In the genomic region with DNA sequence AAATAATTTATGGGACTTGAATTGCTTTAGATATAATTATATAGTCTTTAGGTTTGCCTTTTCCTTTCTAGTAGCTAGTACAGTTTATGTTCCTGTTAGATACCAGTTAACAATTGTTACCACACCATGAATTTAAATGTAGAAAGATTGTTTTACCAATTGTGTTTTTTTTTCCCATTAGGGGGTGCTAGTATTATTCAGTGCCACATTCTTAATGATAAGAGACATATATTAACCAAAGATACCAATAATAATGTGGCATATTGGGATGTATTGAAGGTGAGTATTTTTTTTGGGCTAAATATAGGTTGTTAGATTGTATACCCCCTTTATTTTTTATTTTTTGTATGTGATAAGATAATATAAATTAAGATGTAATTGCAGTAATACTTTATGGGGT, we compare ENCODE assay signal across 25 cellular contexts. TPM values are rescaled to one million over a fixed set of nuclear protein-coding genes. Genes with fewer than 3 reads are reported as not detected.
"Had no signal": no experiment of that assay in that cellular context is flagged by ENCODE, and none has a peak within 500 bp of the region (broad histone marks: within the 10 kb centered on the region; RNA-seq: fewer than 3 reads in every experiment).

No MANE protein-coding gene starts in this region.

- H3K9me3 ChIP-seq: esophagus muscularis mucosa, heart right ventricle, pancreas, prostate gland, sigmoid colon, thoracic aorta had no signal

- H3K27ac ChIP-seq: brain microvascular endothelial cell, esophagus muscularis mucosa, heart right ventricle, pancreas, prostate gland, sigmoid colon, thoracic aorta had no signal

- DNase-seq: activated CD4-positive, alpha-beta T cell treated with anti-CD3 and anti-CD28 coated beads for 1 hour; activated CD4-positive, alpha-beta T cell treated with anti-CD3 and anti-CD28 coated beads, Interleukin-2, amount 50 U/mL, for 1 hour; activated effector memory CD4-positive, alpha-beta T cell treated with Interleukin-2 at 50 U/mL for 16 hours; activated naive CD4-positive, alpha-beta T cell treated with anti-CD3 and anti-CD28 coated beads for 36 hours; activated naive CD8-positive, alpha-beta T cell treated with anti-CD3 and anti-CD28 coated beads, Interleukin-2, amount 10 ng/mL, durations not matched to agents 7 days and 5 days; brain microvascular endothelial cell; caudate nucleus; dermis blood vessel endothelial cell; effector CD4-positive, alpha-beta T cell; foreskin melanocyte; heart right ventricle; naive thymus-derived CD4-positive, alpha-beta T cell; nucleus accumbens; pancreas; retina; sigmoid colon; small intestine; stimulated activated CD4-positive, alpha-beta T cell treated with anti-CD3 and anti-CD28 coated beads, Interleukin-4, amount 100 ng/mL, for 24 hours; T1000; trophoblast cell had no signal

- ATAC-seq: heart right ventricle; naive thymus-derived CD4-positive, alpha-beta T cell; pancreas; stimulated activated effector memory CD8-positive, alpha-beta T cell treated with anti-CD3 and anti-CD28 coated beads, Interleukin-12 subunit alpha, Interleukin-12 subunit beta, amount 100 ng/mL, for 72 hours; WTC11 had no signal

- H3K4me3 ChIP-seq: esophagus muscularis mucosa, heart right ventricle, pancreas, prostate gland, sigmoid colon, thoracic aorta had no signal

- H3K27me3 ChIP-seq: brain microvascular endothelial cell, esophagus muscularis mucosa, heart right ventricle, pancreas, sigmoid colon had no signal

- H3K4me1 ChIP-seq: esophagus muscularis mucosa, heart right ventricle, pancreas, prostate gland, sigmoid colon had no signal

RNA-seq across cellular contexts. Expression of gene SCN11A, which starts 27.8 kb away (rescaled TPM):
- polyA plus RNA-seq: naive thymus-derived CD4-positive, alpha-beta T cell had no signal
